In the genomic region with DNA sequence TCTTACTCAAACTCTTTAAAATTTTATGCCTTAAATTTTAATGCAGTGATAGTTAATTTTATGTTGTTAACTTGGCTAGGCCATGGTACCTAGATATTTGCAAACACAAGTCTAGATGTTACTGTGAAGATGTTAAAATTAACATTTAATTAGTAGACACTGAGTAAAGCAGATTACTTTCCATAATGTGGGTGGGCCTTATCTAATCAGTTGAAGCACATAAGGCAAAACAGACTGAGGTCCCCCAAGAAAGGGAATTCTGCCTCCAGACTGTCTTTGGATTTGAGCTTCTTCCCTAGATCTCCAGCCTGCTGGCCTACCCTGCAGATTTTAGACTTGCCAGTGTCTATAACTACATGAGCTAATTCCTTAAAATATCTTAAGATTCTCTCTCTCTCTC, we compare ENCODE assay signal across 31 cellular contexts.
DNase-seq lines count a peak whose midpoint lies in the region; ATAC-seq, FAIRE-seq and TF ChIP-seq lines count a peak whose summit lies in the region.
"Had no signal": no experiment of that assay in that cellular context is flagged by ENCODE, and none has a peak within 500 bp of the region (broad histone marks: within the 10 kb centered on the region; RNA-seq: fewer than 3 reads in every experiment).

No MANE protein-coding gene starts in this region.

- H3K9ac ChIP-seq in K562 (ENCODE audit: insufficient read depth in 1 of 2, low read depth in 2 of 2, low read length in 2 of 2) = no peak overlapping the region
- H3K9ac ChIP-seq: BLaER1; BLaER1 treated with 17β-estradiol and CSF1 and Interleukin-3, amounts not matched to agents 10 nM and 100 nM had no signal

- TF ChIP-seq POLR2A in K562 (conservative IDR thresholded peaks at IDR 0.05) = no peak

- TF ChIP-seq CTCF in HEK293 (tag by site-specific recombination; IDR thresholded peaks at IDR 0.05) = no peak
- no peak for TF ChIP-seq CTCF in K562 (IDR thresholded peaks at IDR 0.05 in 2 of 3, conservative IDR thresholded peaks at IDR 0.05 in 1 of 3; ENCODE audit: insufficient read depth in 2 of 3, low read depth in 1 of 3, low read length in 3 of 3)

- H3K4me2 ChIP-seq in K562 (ENCODE audit: insufficient read depth, low read length) = no peak overlapping the region
- H3K4me2 ChIP-seq: A549; BLaER1; BLaER1 treated with 17β-estradiol and CSF1 and Interleukin-3, amounts not matched to agents 10 nM and 100 nM had no signal

- no peak for DNase-seq in K562 (ENCODE audit: extremely low read depth in 1 of 4, low spot score in 3 of 4)
- DNase-seq in mesenteric fat pad (ENCODE audit: low spot score) = no peak
- DNase-seq in NCI-H187 treated with DMSO at 0.1 percent for 48 hours (lab: John Stamatoyannopoulos, UW) = no peak
- DNase-seq: 8988T; ACHN; AML-193; BE2C; C1 segment of cervical spinal cord; Caco-2; Calu3; CD4-positive, alpha-beta memory T cell; CD4-positive, alpha-beta T cell; CD4-positive, CD25-positive, alpha-beta regulatory T cell; CD8-positive, alpha-beta memory T cell; CD8-positive, alpha-beta T cell; COR-L47; DMS 273 treated with DMSO at 0.1 percent for 48 hours; DMS153; DMS53; DMS79; DMS79 treated with DMSO at 0.1 percent for 48 hours; DND-41; EL had no signal

- no peak for TF ChIP-seq RAD21 in K562 (CRISPR knock-in tag; conservative IDR thresholded peaks at IDR 0.05 in 1 of 2, IDR thresholded peaks at IDR 0.05 in 1 of 2)

- no peaks in the 10 kb centered on the region for H3K4me1 ChIP-seq in HEK293 (ENCODE audit: control insufficient read depth, insufficient read depth, low read length)
- H3K4me1 ChIP-seq in K562 (replicated peaks in 1 of 2; ENCODE audit: control insufficient read depth in 2 of 2, insufficient read depth in 2 of 2, low read length in 2 of 2) = no peaks in the 10 kb centered on the region
- H3K4me1 ChIP-seq: A549; BLaER1; BLaER1 treated with 17β-estradiol and CSF1 and Interleukin-3, amounts not matched to agents 10 nM and 100 nM; Caco-2 had no signal

- no peak overlapping the region for H2AFZ ChIP-seq in K562 (ENCODE audit: low read depth, low read length)

- H3K9me1 ChIP-seq in K562 (ENCODE audit: control insufficient read depth, insufficient read depth, low read length) = no peaks in the 10 kb centered on the region

- no TSS peak for BruUV-seq in K562 (replicated peaks; lab: Mats Ljungman, UMichigan)

- H3K36me3 ChIP-seq in HEK293 (ENCODE audit: control insufficient read depth in 2 of 2, insufficient read depth in 1 of 2, low read length in 2 of 2) (no peaks in the 10 kb centered on the region), K562 (ENCODE audit: control insufficient read depth, insufficient read depth, low read length) (no peaks in the 10 kb centered on the region)
- H3K36me3 ChIP-seq: BE2C; BLaER1; BLaER1 treated with 17β-estradiol and CSF1 and Interleukin-3, amounts not matched to agents 10 nM and 100 nM had no signal

- no peak for ATAC-seq in K562
- ATAC-seq: A549; CD8-positive, alpha-beta T cell had no signal

- FAIRE-seq in K562 (lab: Jason Lieb, UNC) = no peak
- FAIRE-seq: A204.1, A549, D721Med had no signal

- no peaks in the 10 kb centered on the region for H4K20me1 ChIP-seq in K562 (replicated peaks; ENCODE audit: control insufficient read depth, insufficient read depth, low read length)
- H4K20me1 ChIP-seq: BLaER1; BLaER1 treated with 17β-estradiol and CSF1 and Interleukin-3, amounts not matched to agents 10 nM and 100 nM had no signal

- H3K27ac ChIP-seq in HEK293 (ENCODE audit: extremely low read depth, low read depth, low read length) (no peak overlapping the region), K562 (ENCODE audit: extremely low read depth, low read depth, low read length) (no peak overlapping the region)
- H3K27ac ChIP-seq: 22Rv1; A549; BLaER1; BLaER1 treated with 17β-estradiol and CSF1 and Interleukin-3, amounts not matched to agents 10 nM and 100 nM; C4-2B had no signal

- no peaks in the 10 kb centered on the region for H3K27me3 ChIP-seq in K562 (ENCODE audit: control insufficient read depth in 2 of 2, insufficient read depth in 2 of 2, low read length in 2 of 2)
- H3K27me3 ChIP-seq: BE2C; BLaER1; BLaER1 treated with 17β-estradiol and CSF1 and Interleukin-3, amounts not matched to agents 10 nM and 100 nM had no signal

- H3K9me3 ChIP-seq in HEK293 (ENCODE audit: control insufficient read depth, insufficient read depth, low read depth, low read length) (no peaks in the 10 kb centered on the region), K562 (replicated peaks; ENCODE audit: control insufficient read depth, insufficient read depth, low read depth, low read length) (no peaks in the 10 kb centered on the region)
- H3K9me3 ChIP-seq: A549, BE2C, BLaER1, Caco-2 had no signal

- in situ Hi-C loops in K562 (cut with MboI) = no loop called here

- intact Hi-C loops in K562 (cut with micrococcal nuclease) = no loop called here

- POLR2A ChIA-PET in HEK293 (lab: Yijun Ruan, JAX) (no interaction called here), K562 (lab: Yijun Ruan, JAX) (no interaction called here)

- CTCF ChIA-PET in HEK293 (lab: Yijun Ruan, JAX) (no interaction called here), K562 (lab: Yijun Ruan, JAX; ENCODE audit: low intra/inter-chr PET ratio) (no interaction called here)

- H3K79me2 ChIP-seq in K562 (ENCODE audit: control insufficient read depth, insufficient read depth, low read length) = no peaks in the 10 kb centered on the region

- TF ChIP-seq EP300 in K562 (IDR thresholded peaks at IDR 0.05; ENCODE audit: low read length) = no peak

- H3K4me3 ChIP-seq in HEK293 (ENCODE audit: low read depth, low read length) = no peak overlapping the region
- no peak overlapping the region for H3K4me3 ChIP-seq in K562
- H3K4me3 ChIP-seq: A549; BLaER1; BLaER1 treated with 17β-estradiol and CSF1 and Interleukin-3, amounts not matched to agents 10 nM and 100 nM had no signal

TF ChIP-seq in HEK293, 187 proteins besides CTCF, POLR2A, EP300 and RAD21:
- TF ChIP-seq ZNF10 (tag by site-specific recombination; IDR thresholded peaks at IDR 0.05) (peak; percentile 97), ZNF146 (tag by site-specific recombination; IDR thresholded peaks at IDR 0.05) (no peak)

TF ChIP-seq in K562, 482 proteins besides CTCF, POLR2A, EP300 and RAD21:
- peak; percentile 90 for TF ChIP-seq ZNF134 (CRISPR knock-in tag; conservative IDR thresholded peaks at IDR 0.05)
- TF ChIP-seq, protein P1, sequence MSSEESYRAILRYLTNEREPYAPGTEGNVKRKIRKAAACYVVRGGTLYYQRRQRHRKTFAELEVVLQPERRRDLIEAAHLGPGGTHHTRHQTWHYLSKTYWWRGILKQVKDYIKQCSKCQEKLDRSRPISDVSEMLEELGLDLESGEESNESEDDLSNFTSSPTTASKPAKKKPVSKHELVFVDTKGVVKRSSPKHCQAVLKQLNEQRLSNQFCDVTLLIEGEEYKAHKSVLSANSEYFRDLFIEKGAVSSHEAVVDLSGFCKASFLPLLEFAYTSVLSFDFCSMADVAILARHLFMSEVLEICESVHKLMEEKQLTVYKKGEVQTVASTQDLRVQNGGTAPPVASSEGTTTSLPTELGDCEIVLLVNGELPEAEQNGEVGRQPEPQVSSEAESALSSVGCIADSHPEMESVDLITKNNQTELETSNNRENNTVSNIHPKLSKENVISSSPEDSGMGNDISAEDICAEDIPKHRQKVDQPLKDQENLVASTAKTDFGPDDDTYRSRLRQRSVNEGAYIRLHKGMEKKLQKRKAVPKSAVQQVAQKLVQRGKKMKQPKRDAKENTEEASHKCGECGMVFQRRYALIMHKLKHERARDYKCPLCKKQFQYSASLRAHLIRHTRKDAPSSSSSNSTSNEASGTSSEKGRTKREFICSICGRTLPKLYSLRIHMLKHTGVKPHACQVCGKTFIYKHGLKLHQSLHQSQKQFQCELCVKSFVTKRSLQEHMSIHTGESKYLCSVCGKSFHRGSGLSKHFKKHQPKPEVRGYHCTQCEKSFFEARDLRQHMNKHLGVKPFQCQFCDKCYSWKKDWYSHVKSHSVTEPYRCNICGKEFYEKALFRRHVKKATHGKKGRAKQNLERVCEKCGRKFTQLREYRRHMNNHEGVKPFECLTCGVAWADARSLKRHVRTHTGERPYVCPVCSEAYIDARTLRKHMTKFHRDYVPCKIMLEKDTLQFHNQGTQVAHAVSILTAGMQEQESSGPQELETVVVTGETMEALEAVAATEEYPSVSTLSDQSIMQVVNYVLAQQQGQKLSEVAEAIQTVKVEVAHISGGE (CRISPR knock-in tag; IDR thresholded peaks at IDR 0.05) = no peak
